In the genomic region with DNA sequence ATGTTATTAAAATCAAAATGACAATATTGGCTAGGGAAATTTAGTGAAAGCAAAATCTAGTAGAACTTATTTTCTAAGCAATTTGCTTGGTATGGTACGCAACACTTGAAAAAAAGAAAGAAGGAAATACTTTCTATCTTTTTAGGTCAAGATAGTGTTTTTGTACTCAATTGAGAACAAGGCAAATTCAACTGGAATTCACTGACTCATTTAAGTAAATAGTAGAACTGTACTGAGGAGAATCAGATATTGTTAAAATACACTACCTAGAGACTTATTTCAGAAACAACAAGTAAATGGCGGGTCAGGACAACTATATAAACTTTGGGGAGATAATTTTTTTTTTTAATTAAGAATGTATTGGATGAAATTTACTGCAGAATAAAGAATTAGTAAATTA, we compare ENCODE assay signal across 25 cellular contexts.
"Had no signal": no experiment of that assay in that cellular context is flagged by ENCODE, and none has a peak within 500 bp of the region (broad histone marks: within the 10 kb centered on the region; RNA-seq: fewer than 3 reads in every experiment).

No MANE protein-coding gene starts in this region.

- DNase-seq: activated CD4-positive, alpha-beta T cell treated with anti-CD3 and anti-CD28 coated beads, Interleukin-2, amount 10 ng/mL, durations not matched to agents 24 days and 14 days; activated CD4-positive, alpha-beta T cell treated with anti-CD3 and anti-CD28 coated beads, Interleukin-2, amount 50 U/mL, for 4 hours; activated CD8-positive, alpha-beta T cell treated with anti-CD3 and anti-CD28 coated beads for 36 hours; activated effector memory CD4-positive, alpha-beta T cell treated with anti-CD3 and anti-CD28 coated beads, Interleukin-2, amount 50 U/mL, for 16 hours; activated naive CD4-positive, alpha-beta T cell; activated T-cell treated with anti-CD3 and anti-CD28 coated beads, Interleukin-2, amount 50 U/mL, for 1 hour; activated T-cell treated with anti-CD3 and anti-CD28 coated beads, Interleukin-2, amount 50 U/mL, for 72 hours; anterior cingulate cortex; brain microvascular endothelial cell; NCI-H1092 treated with DMSO at 0.1 percent for 48 hours; NCI-H1417; NCI-H146; NCI-H187; NCI-H2029 treated with DMSO at 0.1 percent for 48 hours; NCI-H2107; NCI-H2171; NCI-H510A; NCI-H526; NCI-H748 treated with DMSO at 0.1 percent for 48 hours; NK-92 treated with Interleukin-12 subunit alpha and Interleukin-12 subunit beta, amount 100 ng/mL, for 24 hours; SHP77; SJCRH30 had no signal

- ATAC-seq: activated CD8-positive, alpha-beta T cell treated with anti-CD3 and anti-CD28 coated beads for 36 hours; activated T-cell treated with anti-CD3 and anti-CD28 coated beads, Interleukin-2, amount 50 U/mL, for 72 hours; activated T-helper 17 cell treated with anti-CD3 and anti-CD28 coated beads, Interleukin-2, amount 50 U/mL, for 72 hours had no signal

- H3K4me1 ChIP-seq: SJCRH30 had no signal

- H3K27me3 ChIP-seq: brain microvascular endothelial cell, cardiac muscle cell, SJCRH30 had no signal

- H3K4me3 ChIP-seq: cardiac muscle cell, SJCRH30, SK-N-MC had no signal

- H3K36me3 ChIP-seq: brain microvascular endothelial cell, cardiac muscle cell had no signal
